8 cellular contexts compared by ENCODE assay signal in genomic region chr2:11582526-11583202, GRCh38. TPM values are rescaled to one million over a fixed set of nuclear protein-coding genes. Genes with fewer than 3 reads are reported as not detected.
DNase-seq lines count a peak whose midpoint lies in the region; ATAC-seq and TF ChIP-seq lines count a peak whose summit lies in the region.

No MANE protein-coding gene starts in this region.

- intact Hi-C loops in activated naive CD4-positive, alpha-beta T cell treated with anti-CD3 and anti-CD28 coated beads for 36 hours (cut with micrococcal nuclease), result loop anchor here (5.0 kb wide), 2 partner anchors 170 to 195 kb away; no protein-coding TSS in a partner anchor
- intact Hi-C loops in Right ventricle myocardium superior (cut with DNase I), result loop anchor here (2.0 kb wide), 1 partner anchor 102 kb away; no protein-coding TSS in a partner anchor

- DNase-seq in GM12865 (ENCODE audit: low read depth), result peak; percentile 73
- DNase-seq in LNCaP clone FGC (ENCODE audit: low read depth), result no peak
- DNase-seq in SHP77 treated with DMSO at 0.1 percent for 48 hours (lab: John Stamatoyannopoulos, UW), result peak; percentile 69
- DNase-seq in activated naive CD4-positive, alpha-beta T cell treated with anti-CD3 and anti-CD28 coated beads for 36 hours, result peak; percentile 81
- DNase-seq in Right ventricle myocardium superior, result peak; percentile 70
- peak; percentile 64 for DNase-seq in progenitor cell of endocrine pancreas (ENCODE audit: low spot score, unreplicated experiment)

- peak; percentile 71 for ATAC-seq in Right ventricle myocardium superior (ENCODE audit: poor library complexity)
- ATAC-seq in GM18868 (IDR thresholded peaks at IDR 0.05; ENCODE audit: unreplicated experiment), result no peak
- ATAC-seq in GM21786 (IDR thresholded peaks at IDR 0.05; ENCODE audit: unreplicated experiment), result no peak

- peaks cover 6% of the 10 kb centered on the region for H3K27me3 Mint-ChIP-seq in activated naive CD4-positive, alpha-beta T cell treated with anti-CD3 and anti-CD28 coated beads for 36 hours (ENCODE audit: low read depth)
- no peaks in the 10 kb centered on the region for H3K27me3 Mint-ChIP-seq in progenitor cell of endocrine pancreas

- H3K9me3 Mint-ChIP-seq in activated naive CD4-positive, alpha-beta T cell treated with anti-CD3 and anti-CD28 coated beads for 36 hours, result no peaks in the 10 kb centered on the region
- H3K9me3 Mint-ChIP-seq in progenitor cell of endocrine pancreas (ENCODE audit: low read depth), result no peaks in the 10 kb centered on the region

- peak; percentile 82 for TF ChIP-seq CTCF in GM12865 (IDR thresholded peaks at IDR 0.05; ENCODE audit: insufficient read depth, low read depth, low read length, missing control alignments)
- TF ChIP-seq CTCF in LNCaP clone FGC (IDR thresholded peaks at IDR 0.05; ENCODE audit: control insufficient read depth, extremely low read depth, insufficient read depth), result peak; percentile 71
- TF ChIP-seq CTCF in progenitor cell of endocrine pancreas (IDR thresholded peaks at IDR 0.05; ENCODE audit: unreplicated experiment), result peak; percentile 74

- CTCF ChIA-PET in activated naive CD4-positive, alpha-beta T cell treated with anti-CD3 and anti-CD28 coated beads for 36 hours (lab: Charles Lee), result interaction anchor here (0.6 to 9.9 kb wide), 39 partner anchors 9 to 747 kb away, joined by 3 to 152 read pairs (median 4); partner anchors contain the start of gene GREB1

- no peaks in the 10 kb centered on the region for H3K36me3 Mint-ChIP-seq in activated naive CD4-positive, alpha-beta T cell treated with anti-CD3 and anti-CD28 coated beads for 36 hours (ENCODE audit: low read depth)
- peaks cover 12% of the 10 kb centered on the region for H3K36me3 Mint-ChIP-seq in progenitor cell of endocrine pancreas (ENCODE audit: insufficient read depth)

- no peak overlapping the region for H3K27ac Mint-ChIP-seq in activated naive CD4-positive, alpha-beta T cell treated with anti-CD3 and anti-CD28 coated beads for 36 hours
- H3K27ac Mint-ChIP-seq in progenitor cell of endocrine pancreas, result no peak overlapping the region

- H3K4me1 Mint-ChIP-seq in activated naive CD4-positive, alpha-beta T cell treated with anti-CD3 and anti-CD28 coated beads for 36 hours (ENCODE audit: low read depth), result peaks cover 19% of the 10 kb centered on the region
- peaks cover 7% of the 10 kb centered on the region for H3K4me1 Mint-ChIP-seq in progenitor cell of endocrine pancreas (ENCODE audit: low read depth)

- H3K4me3 ChIP-seq in GM12865 (ENCODE audit: low read depth, low read length), result no peak overlapping the region
- H3K4me3 ChIP-seq in LNCaP clone FGC (ENCODE audit: low read depth, low read length), result no peak overlapping the region

- no peak overlapping the region for H3K4me3 Mint-ChIP-seq in activated naive CD4-positive, alpha-beta T cell treated with anti-CD3 and anti-CD28 coated beads for 36 hours
- no peak overlapping the region for H3K4me3 Mint-ChIP-seq in progenitor cell of endocrine pancreas (ENCODE audit: low read depth)

RNA-seq across cellular contexts. Expression of gene GREB1, which starts 48.8 kb away (rescaled TPM):
- total RNA-seq in activated naive CD4-positive, alpha-beta T cell treated with anti-CD3 and anti-CD28 coated beads for 36 hours, result under 1 TPM; 0.38 to 0.42 TPM
- total RNA-seq in Right ventricle myocardium superior (9.0 TPM), progenitor cell of endocrine pancreas (78.8 and 82.5 TPM in 2 replicates)
